13 cellular contexts compared by ENCODE assay signal in genomic region chr3:119643528-119643927, GRCh38. TPM values are rescaled to one million over a fixed set of nuclear protein-coding genes. Genes with fewer than 3 reads are reported as not detected.
DNase-seq lines count a peak whose midpoint lies in the region; ATAC-seq and TF ChIP-seq lines count a peak whose summit lies in the region.
"Had no signal": no experiment of that assay in that cellular context is flagged by ENCODE, and none has a peak within 500 bp of the region (broad histone marks: within the 10 kb centered on the region; RNA-seq: fewer than 3 reads in every experiment).

No MANE protein-coding gene starts in this region.

- no peak overlapping the region for H3K4me2 ChIP-seq in smooth muscle cell

- DNase-seq in activated T-cell treated with anti-CD3 and anti-CD28 coated beads, Interleukin-2, amount 50 U/mL, for 24 hours = no peak
- DNase-seq in activated T-cell treated with anti-CD3 and anti-CD28 coated beads, Interleukin-2, amount 50 U/mL, for 4 hours = no peak
- DNase-seq in RWPE1 (ENCODE audit: low spot score) (peak; percentile 85), fibroblast of the aortic adventitia (ENCODE audit: low read depth) (peak; percentile 86), smooth muscle cell (lab: John Stamatoyannopoulos, UW; ENCODE audit: unreplicated experiment) (no peak), T-helper 17 cell (no peak)
- no peak for DNase-seq in activated naive CD8-positive, alpha-beta T cell treated with anti-CD3 and anti-CD28 coated beads, Interleukin-2, amount 50 U/mL, for 24 hours
- DNase-seq in activated CD4-positive, alpha-beta T cell treated with anti-CD3 and anti-CD28 coated beads, Interleukin-2, amount 10 ng/mL, durations not matched to agents 7 days and 5 days = no peak
- DNase-seq: aorta, tibial artery had no signal

- H3K27ac ChIP-seq in RWPE1 = no peak overlapping the region
- peak overlapping the region; percentile 5 for H3K27ac ChIP-seq in smooth muscle cell (ENCODE audit: low read depth)
- H3K27ac ChIP-seq: SJCRH30, tibial artery had no signal

- no peaks in the 10 kb centered on the region for H3K36me3 ChIP-seq in smooth muscle cell (ENCODE audit: low read depth)
- H3K36me3 ChIP-seq: SJCRH30 had no signal

- H3K79me2 ChIP-seq in smooth muscle cell (ENCODE audit: low read depth) = no peaks in the 10 kb centered on the region

- no peaks in the 10 kb centered on the region for H4K20me1 ChIP-seq in smooth muscle cell (ENCODE audit: low read depth)

- H3K9ac ChIP-seq in smooth muscle cell (ENCODE audit: low read depth) = no peak overlapping the region

- H3K4me3 ChIP-seq in fibroblast of the aortic adventitia (ENCODE audit: low read depth, low read length) (no peak overlapping the region), smooth muscle cell (no peak overlapping the region)
- H3K4me3 ChIP-seq: gastroesophageal sphincter, SJCRH30, tibial artery had no signal

- H3K9me3 ChIP-seq in smooth muscle cell (replicated peaks; ENCODE audit: low read depth) (no peaks in the 10 kb centered on the region), T-helper 17 cell (ENCODE audit: control insufficient read depth, low read length, poor library complexity, severe bottlenecking) (no peaks in the 10 kb centered on the region)
- H3K9me3 ChIP-seq: gastroesophageal sphincter, SJCRH30, tibial artery had no signal

- ATAC-seq in activated T-cell treated with anti-CD3 and anti-CD28 coated beads, Interleukin-2, amount 50 U/mL, for 4 hours = no peak
- ATAC-seq in activated naive CD8-positive, alpha-beta T cell treated with anti-CD3 and anti-CD28 coated beads, Interleukin-2, amount 50 U/mL, for 24 hours = no peak
- ATAC-seq in T-helper 17 cell = no peak
- ATAC-seq: gastroesophageal sphincter had no signal

- POLR2A ChIA-PET in RWPE1 (lab: Yijun Ruan, JAX; ENCODE audit: low non-redundant PET) = no interaction called here
- POLR2A ChIA-PET in activated CD4-positive, alpha-beta T cell treated with anti-CD3 and anti-CD28 coated beads, Interleukin-2, amount 10 ng/mL, durations not matched to agents 7 days and 5 days (lab: Charles Lee) = no interaction called here

- no peaks in the 10 kb centered on the region for H3K27me3 ChIP-seq in smooth muscle cell (ENCODE audit: low read depth)
- H3K27me3 ChIP-seq: gastroesophageal sphincter, SJCRH30, tibial artery had no signal

- peaks cover 47% of the 10 kb centered on the region for H3K4me1 Mint-ChIP-seq in activated T-cell treated with anti-CD3 and anti-CD28 coated beads, Interleukin-2, amount 50 U/mL, for 24 hours (ENCODE audit: low read depth)
- H3K4me1 Mint-ChIP-seq in activated T-cell treated with anti-CD3 and anti-CD28 coated beads, Interleukin-2, amount 50 U/mL, for 4 hours (ENCODE audit: low read depth) = peaks cover 34% of the 10 kb centered on the region
- H3K4me1 Mint-ChIP-seq in activated naive CD8-positive, alpha-beta T cell treated with anti-CD3 and anti-CD28 coated beads, Interleukin-2, amount 50 U/mL, for 24 hours = peaks cover 38% of the 10 kb centered on the region
- H3K4me1 Mint-ChIP-seq in activated CD4-positive, alpha-beta T cell treated with anti-CD3 and anti-CD28 coated beads, Interleukin-2, amount 10 ng/mL, durations not matched to agents 7 days and 5 days = peaks cover 21% of the 10 kb centered on the region
- H3K4me1 Mint-ChIP-seq in T-helper 17 cell = peaks cover 16% of the 10 kb centered on the region

- peaks cover 16% of the 10 kb centered on the region for H3F3A ChIP-seq in smooth muscle cell (ENCODE audit: low read depth)

- peaks cover 7% of the 10 kb centered on the region for H3K9me3 Mint-ChIP-seq in activated T-cell treated with anti-CD3 and anti-CD28 coated beads, Interleukin-2, amount 50 U/mL, for 24 hours
- H3K9me3 Mint-ChIP-seq in activated T-cell treated with anti-CD3 and anti-CD28 coated beads, Interleukin-2, amount 50 U/mL, for 4 hours = peaks cover 5% of the 10 kb centered on the region
- peaks cover 5% of the 10 kb centered on the region for H3K9me3 Mint-ChIP-seq in activated naive CD8-positive, alpha-beta T cell treated with anti-CD3 and anti-CD28 coated beads, Interleukin-2, amount 50 U/mL, for 24 hours
- H3K9me3 Mint-ChIP-seq in activated CD4-positive, alpha-beta T cell treated with anti-CD3 and anti-CD28 coated beads, Interleukin-2, amount 10 ng/mL, durations not matched to agents 7 days and 5 days = peaks cover 7% of the 10 kb centered on the region
- H3K9me3 Mint-ChIP-seq: IgD-negative memory B cell had no signal

- no peak overlapping the region for H2AFZ ChIP-seq in smooth muscle cell (ENCODE audit: low read depth)

- CTCF ChIA-PET in RWPE1 (lab: Yijun Ruan, JAX) = interaction anchor here (0.5 to 0.6 kb wide), 3 partner anchors 13 to 198 kb away, joined by 3 to 7 read pairs (median 3); no protein-coding TSS in a partner anchor
- CTCF ChIA-PET in activated CD4-positive, alpha-beta T cell treated with anti-CD3 and anti-CD28 coated beads, Interleukin-2, amount 10 ng/mL, durations not matched to agents 7 days and 5 days (lab: Charles Lee) = interaction anchor here (1.0 to 1.3 kb wide), 2 partner anchors 14 to 61 kb away, joined by 3 read pairs; no protein-coding TSS in a partner anchor

- TF ChIP-seq CTCF in RWPE1 (conservative IDR thresholded peaks at IDR 0.05; ENCODE audit: low read depth) (no peak), fibroblast of the aortic adventitia (IDR thresholded peaks at IDR 0.05; ENCODE audit: insufficient read depth, low read length) (no peak), smooth muscle cell (IDR thresholded peaks at IDR 0.05; ENCODE audit: borderline replicate concordance, insufficient read depth, poor library complexity, severe bottlenecking) (no peak)

- no peaks in the 10 kb centered on the region for H3K27me3 Mint-ChIP-seq in activated T-cell treated with anti-CD3 and anti-CD28 coated beads, Interleukin-2, amount 50 U/mL, for 24 hours
- no peaks in the 10 kb centered on the region for H3K27me3 Mint-ChIP-seq in activated T-cell treated with anti-CD3 and anti-CD28 coated beads, Interleukin-2, amount 50 U/mL, for 4 hours (ENCODE audit: low read depth)
- H3K27me3 Mint-ChIP-seq in activated naive CD8-positive, alpha-beta T cell treated with anti-CD3 and anti-CD28 coated beads, Interleukin-2, amount 50 U/mL, for 24 hours = no peaks in the 10 kb centered on the region
- no peaks in the 10 kb centered on the region for H3K27me3 Mint-ChIP-seq in activated CD4-positive, alpha-beta T cell treated with anti-CD3 and anti-CD28 coated beads, Interleukin-2, amount 10 ng/mL, durations not matched to agents 7 days and 5 days
- no peaks in the 10 kb centered on the region for H3K27me3 Mint-ChIP-seq in T-helper 17 cell
- H3K27me3 Mint-ChIP-seq: IgD-negative memory B cell had no signal

- 84% methylated on average over 2 of the region's 2 CpGs for WGBS in smooth muscle cell (ENCODE audit: low lambda C conversion rate)

- no peak overlapping the region for H3K4me3 Mint-ChIP-seq in activated T-cell treated with anti-CD3 and anti-CD28 coated beads, Interleukin-2, amount 50 U/mL, for 24 hours
- H3K4me3 Mint-ChIP-seq in activated T-cell treated with anti-CD3 and anti-CD28 coated beads, Interleukin-2, amount 50 U/mL, for 4 hours = no peak overlapping the region
- no peak overlapping the region for H3K4me3 Mint-ChIP-seq in activated naive CD8-positive, alpha-beta T cell treated with anti-CD3 and anti-CD28 coated beads, Interleukin-2, amount 50 U/mL, for 24 hours
- H3K4me3 Mint-ChIP-seq in activated CD4-positive, alpha-beta T cell treated with anti-CD3 and anti-CD28 coated beads, Interleukin-2, amount 10 ng/mL, durations not matched to agents 7 days and 5 days = no peak overlapping the region
- no peak overlapping the region for H3K4me3 Mint-ChIP-seq in T-helper 17 cell
- H3K4me3 Mint-ChIP-seq: IgD-negative memory B cell had no signal

- H3K4me1 ChIP-seq in smooth muscle cell (ENCODE audit: low read depth) = peaks cover 24% of the 10 kb centered on the region

- peak overlapping the region; percentile 82 for H3K27ac Mint-ChIP-seq in activated T-cell treated with anti-CD3 and anti-CD28 coated beads, Interleukin-2, amount 50 U/mL, for 24 hours
- H3K27ac Mint-ChIP-seq in activated naive CD8-positive, alpha-beta T cell treated with anti-CD3 and anti-CD28 coated beads, Interleukin-2, amount 50 U/mL, for 24 hours = no peak overlapping the region
- no peak overlapping the region for H3K27ac Mint-ChIP-seq in activated CD4-positive, alpha-beta T cell treated with anti-CD3 and anti-CD28 coated beads, Interleukin-2, amount 10 ng/mL, durations not matched to agents 7 days and 5 days
- H3K27ac Mint-ChIP-seq in T-helper 17 cell = no peak overlapping the region

- H3K36me3 Mint-ChIP-seq in activated T-cell treated with anti-CD3 and anti-CD28 coated beads, Interleukin-2, amount 50 U/mL, for 24 hours (ENCODE audit: low read depth) = peaks cover 73% of the 10 kb centered on the region
- peaks cover 40% of the 10 kb centered on the region for H3K36me3 Mint-ChIP-seq in activated T-cell treated with anti-CD3 and anti-CD28 coated beads, Interleukin-2, amount 50 U/mL, for 4 hours (ENCODE audit: insufficient read depth)
- peaks cover 24% of the 10 kb centered on the region for H3K36me3 Mint-ChIP-seq in activated naive CD8-positive, alpha-beta T cell treated with anti-CD3 and anti-CD28 coated beads, Interleukin-2, amount 50 U/mL, for 24 hours (ENCODE audit: low read depth)
- peaks cover 22% of the 10 kb centered on the region for H3K36me3 Mint-ChIP-seq in activated CD4-positive, alpha-beta T cell treated with anti-CD3 and anti-CD28 coated beads, Interleukin-2, amount 10 ng/mL, durations not matched to agents 7 days and 5 days (ENCODE audit: low read depth)
- peaks cover 18% of the 10 kb centered on the region for H3K36me3 Mint-ChIP-seq in T-helper 17 cell (ENCODE audit: low read depth)

RNA-seq across cellular contexts. Expression of gene POPDC2, which starts 16.9 kb away (rescaled TPM):
- total RNA-seq in activated T-cell treated with anti-CD3 and anti-CD28 coated beads, Interleukin-2, amount 50 U/mL, for 4 hours = 1 to 10 TPM in 2 of 3 donors, under 1 TPM in 1; 0.84 to 2.3 (median 2.0) TPM
- 0.27 and 1.6 TPM in 2 replicates for total RNA-seq in fibroblast of the aortic adventitia (ENCODE audit: low replicate concordance)
- 1.2 and 2.1 TPM in 2 replicates for total RNA-seq in smooth muscle cell
- polyA plus RNA-seq in smooth muscle cell = 0.94 and 1.5 TPM in 2 replicates
- 1 to 10 TPM; 1.7 to 2.9 TPM for total RNA-seq in activated CD4-positive, alpha-beta T cell treated with anti-CD3 and anti-CD28 coated beads, Interleukin-2, amount 10 ng/mL, durations not matched to agents 7 days and 5 days
- total RNA-seq in T-helper 17 cell = 1 to 10 TPM; 4.2 to 4.3 TPM

RNA-seq across cellular contexts. Expression of gene COX17, which starts 33.7 kb away (rescaled TPM):
- total RNA-seq in activated T-cell treated with anti-CD3 and anti-CD28 coated beads, Interleukin-2, amount 50 U/mL, for 4 hours = 100 to 1,000 TPM in 2 of 3 donors, 10 to 100 TPM in 1; 94.7 to 118 (median 106) TPM
- 17.0 and 18.0 TPM in 2 replicates for total RNA-seq in fibroblast of the aortic adventitia (ENCODE audit: low replicate concordance)
- 22.7 and 69.4 TPM in 2 replicates for total RNA-seq in smooth muscle cell
- 47.0 and 60.0 TPM in 2 replicates for polyA plus RNA-seq in smooth muscle cell
- total RNA-seq in activated CD4-positive, alpha-beta T cell treated with anti-CD3 and anti-CD28 coated beads, Interleukin-2, amount 10 ng/mL, durations not matched to agents 7 days and 5 days = 10 to 100 TPM; 52.7 to 54.5 TPM
- 10 to 100 TPM; 26.8 to 28.9 TPM for total RNA-seq in T-helper 17 cell

RNA-seq across cellular contexts. Expression of gene PLA1A, which starts 45.8 kb away (rescaled TPM):
- not detected for total RNA-seq in activated T-cell treated with anti-CD3 and anti-CD28 coated beads, Interleukin-2, amount 50 U/mL, for 4 hours
- total RNA-seq in fibroblast of the aortic adventitia (ENCODE audit: low replicate concordance) = 1.1 TPM in 1 of 2 replicates, not detected in the other
- total RNA-seq in smooth muscle cell = not detected in 2 replicates
- polyA plus RNA-seq in smooth muscle cell = not detected in 2 replicates
- not detected for total RNA-seq in activated CD4-positive, alpha-beta T cell treated with anti-CD3 and anti-CD28 coated beads, Interleukin-2, amount 10 ng/mL, durations not matched to agents 7 days and 5 days
- under 1 TPM in 1 of 2 donors, not detected in 1; 0.45 TPM for total RNA-seq in T-helper 17 cell
- polyA plus RNA-seq: IgD-negative memory B cell had no signal

RNA-seq across cellular contexts. Expression of gene CFAP91, which starts 59.3 kb away (rescaled TPM):
- under 1 TPM; 0.16 to 0.29 (median 0.25) TPM for total RNA-seq in activated T-cell treated with anti-CD3 and anti-CD28 coated beads, Interleukin-2, amount 50 U/mL, for 4 hours
- total RNA-seq in fibroblast of the aortic adventitia (ENCODE audit: low replicate concordance) (0.81 and 0.98 TPM in 2 replicates), smooth muscle cell (0.36 TPM in 1 of 2 replicates, not detected in the other), T-helper 17 cell (1 to 10 TPM in 1 of 2 donors, under 1 TPM in 1; 0.63 to 2.7 TPM)
- 0.40 TPM in 1 of 2 replicates, not detected in the other for polyA plus RNA-seq in smooth muscle cell
- not detected for total RNA-seq in activated CD4-positive, alpha-beta T cell treated with anti-CD3 and anti-CD28 coated beads, Interleukin-2, amount 10 ng/mL, durations not matched to agents 7 days and 5 days
- polyA plus RNA-seq: IgD-negative memory B cell had no signal

Comparison
In these comparisons a context has a peak if more than half of its experiments do, and no peak if none do; other contexts are left out.
1. DNase-seq: peak in RWPE1 (single experiment) and fibroblast of the aortic adventitia (single experiment); none in activated T-cell treated with anti-CD3 and anti-CD28 coated beads, Interleukin-2, amount 50 U/mL, for 24 hours (single experiment), activated T-cell treated with anti-CD3 and anti-CD28 coated beads, Interleukin-2, amount 50 U/mL, for 4 hours (single experiment), smooth muscle cell (single experiment), activated naive CD8-positive, alpha-beta T cell treated with anti-CD3 and anti-CD28 coated beads, Interleukin-2, amount 50 U/mL, for 24 hours (single experiment), activated CD4-positive, alpha-beta T cell treated with anti-CD3 and anti-CD28 coated beads, Interleukin-2, amount 10 ng/mL, durations not matched to agents 7 days and 5 days (single experiment) and T-helper 17 cell (0 of 3).